ENCODE assay signal across 8 cellular contexts in genomic region chr3:156673732-156674045, GRCh38. TPM values are rescaled to one million over a fixed set of nuclear protein-coding genes. Genes with fewer than 3 reads are reported as not detected.
DNase-seq lines count a peak whose midpoint lies in the region; ATAC-seq and TF ChIP-seq lines count a peak whose summit lies in the region.

No MANE protein-coding gene starts in this region.

- H3K4me3 Mint-ChIP-seq in MCF 10A (ENCODE audit: unreplicated experiment) = peak overlapping the region; percentile 79
- H3K4me3 Mint-ChIP-seq in mesothelial cell of epicardium = peak overlapping the region; percentile 94

- H3K27me3 Mint-ChIP-seq in MCF 10A (ENCODE audit: insufficient read depth, unreplicated experiment) (no peaks in the 10 kb centered on the region), mesothelial cell of epicardium (ENCODE audit: low read depth) (no peaks in the 10 kb centered on the region)

- 10 to 13% (median 12%) methylated on average over 10 of the region's 10 CpGs for WGBS in heart left ventricle, 4 donors

- H3K36me3 Mint-ChIP-seq in MCF 10A (ENCODE audit: insufficient read depth, unreplicated experiment) = peaks cover 36% of the 10 kb centered on the region
- H3K36me3 Mint-ChIP-seq in mesothelial cell of epicardium = peaks cover 13% of the 10 kb centered on the region

- no peak for ATAC-seq in heart left ventricle
- no peak for ATAC-seq in Right ventricle myocardium superior (ENCODE audit: poor library complexity)
- ATAC-seq in sciatic nerve = no peak

- H3K4me3 ChIP-seq in heart left ventricle = peak overlapping the region; percentile 40 to 97 (median 78)
- peak overlapping the region; percentile 67 to 91 for H3K4me3 ChIP-seq in vagina

- CTCF ChIA-PET in MCF 10A (lab: Yijun Ruan, JAX) = interaction anchor here (0.5 to 12.5 kb wide), 41 partner anchors 8 to 846 kb away, joined by 3 to 184 read pairs (median 3); partner anchors contain the start of gene SSR3

- no peak for TF ChIP-seq POLR2A in heart left ventricle (IDR thresholded peaks at IDR 0.05)
- no peak for TF ChIP-seq POLR2A in vagina (IDR thresholded peaks at IDR 0.05)

- DNase-seq in heart left ventricle = no peak
- DNase-seq in Right ventricle myocardium superior = no peak
- no peak for DNase-seq in MCF 10A (ENCODE audit: unreplicated experiment)
- DNase-seq in mesothelial cell of epicardium (ENCODE audit: low spot score in 2 of 2, unreplicated experiment in 2 of 2) = no peak
- DNase-seq in vagina (ENCODE audit: extremely low spot score in 2 of 2) = no peak
- DNase-seq in sciatic nerve (ENCODE audit: low spot score) = no peak
- no peak for DNase-seq in GM20000 (ENCODE audit: low spot score)
- no peak for DNase-seq in SHP77 treated with DMSO at 0.1 percent for 48 hours (lab: John Stamatoyannopoulos, UW)

- TF ChIP-seq CTCF in heart left ventricle (IDR thresholded peaks at IDR 0.05) (no peak), MCF 10A (IDR thresholded peaks at IDR 0.05; ENCODE audit: unreplicated experiment) (no peak), mesothelial cell of epicardium (IDR thresholded peaks at IDR 0.05; ENCODE audit: unreplicated experiment) (no peak), vagina (IDR thresholded peaks at IDR 0.05) (no peak), GM20000 (IDR thresholded peaks at IDR 0.05; ENCODE audit: extremely low read depth, missing control alignments) (no peak)

- H3K36me3 ChIP-seq in heart left ventricle = peaks cover 0 to 11% (median 10%) of the 10 kb centered on the region in 9 donors
- peaks cover 0 to 10% of the 10 kb centered on the region in 2 donors for H3K36me3 ChIP-seq in vagina

- POLR2A ChIA-PET in MCF 10A (lab: Yijun Ruan, JAX) = interaction anchor here (0.6 to 11.7 kb wide), 28 partner anchors 9 to 501 kb away, joined by 3 to 157 read pairs (median 9); partner anchors contain the start of genes CCNL1, LEKR1 and SSR3

- H3K27ac Mint-ChIP-seq in MCF 10A (ENCODE audit: low read depth, unreplicated experiment) = peak overlapping the region; percentile 76
- peak overlapping the region; percentile 96 for H3K27ac Mint-ChIP-seq in mesothelial cell of epicardium

- H3K4me1 Mint-ChIP-seq in MCF 10A (ENCODE audit: insufficient read depth, unreplicated experiment) (peaks cover 19% of the 10 kb centered on the region), mesothelial cell of epicardium (peaks cover 24% of the 10 kb centered on the region)

- BruUV-seq in MCF 10A (replicated peaks; lab: Mats Ljungman, UMichigan) = TSS peak; percentile 14

- peaks cover 0 to 48% (median 26%) of the 10 kb centered on the region in 12 donors for H3K4me1 ChIP-seq in heart left ventricle
- H3K4me1 ChIP-seq in vagina = peaks cover 20% of the 10 kb centered on the region

- no peaks in the 10 kb centered on the region for H3K9me3 Mint-ChIP-seq in MCF 10A (ENCODE audit: unreplicated experiment)
- H3K9me3 Mint-ChIP-seq in mesothelial cell of epicardium = no peaks in the 10 kb centered on the region

- H3K9me3 ChIP-seq in heart left ventricle (no peaks in the 10 kb centered on the region), vagina (no peaks in the 10 kb centered on the region)

- no peaks in the 10 kb centered on the region for H3K27me3 ChIP-seq in heart left ventricle
- H3K27me3 ChIP-seq in vagina = no peaks in the 10 kb centered on the region

- intact Hi-C loops in heart left ventricle (cut with DNase I) = loop anchor here (1.0 to 10.0 kb wide), 22 partner anchors 67 to 521 kb away; partner anchors contain the start of genes LEKR1 (in 4 of the 10) and SSR3 (in 4 of the 10)
- intact Hi-C loops in Right ventricle myocardium superior (cut with DNase I) = loop anchor here (2.0 to 5.0 kb wide), 2 partner anchors 126 to 407 kb away; no protein-coding TSS in a partner anchor
- intact Hi-C loops in MCF 10A (cut with micrococcal nuclease) = loop anchor here (1.0 to 5.0 kb wide), 6 partner anchors 118 to 523 kb away; partner anchors contain the start of genes LEKR1 and SSR3
- intact Hi-C loops in vagina (cut with DNase I) = loop anchor here (2.0 to 10.0 kb wide), 3 partner anchors 121 to 415 kb away; partner anchors contain the start of gene LEKR1
- intact Hi-C loops in sciatic nerve (cut with DNase I) = loop anchor here (10.0 kb wide), 3 partner anchors 139 to 461 kb away; no protein-coding TSS in a partner anchor

- H3K27ac ChIP-seq in heart left ventricle (peak overlapping the region; percentile 88 to 99 (median 96)), vagina (peak overlapping the region; percentile 95)

RNA-seq across cellular contexts. Expression of gene TIPARP, which starts 0.7 kb away (rescaled TPM):
- total RNA-seq in heart left ventricle (10 to 100 TPM; 17.8 to 46.8 (median 33.8) TPM), Right ventricle myocardium superior (31.6 TPM), MCF 10A (2022) (41.6 and 50.0 TPM in 2 replicates), mesothelial cell of epicardium (25.6 to 28.5 TPM (median 27.2 TPM) in 3 replicates), vagina (44.0 TPM), sciatic nerve (25.7 TPM)
- polyA plus RNA-seq in heart left ventricle = 10 to 100 TPM; 12.8 to 36.7 TPM
